In genomic region chr1:35808376-35809155, GRCh38 we compare ENCODE assay signal across 8 cellular contexts. TPM values are rescaled to one million over a fixed set of nuclear protein-coding genes. Genes with fewer than 3 reads are reported as not detected.
A peak's percentile ranks its signal among the peaks of the same experiment; 100 is the strongest.
DNase-seq lines count a peak whose midpoint lies in the region; ATAC-seq lines count a peak whose summit lies in the region.

No MANE protein-coding gene starts in this region.

- DNase-seq in COLO668 (lab: John Stamatoyannopoulos, UW; ENCODE audit: unreplicated experiment) = peak; percentile 50
- peak; percentile 36 for DNase-seq in SW480 (ENCODE audit: low spot score)
- DNase-seq in cerebellar cortex (ENCODE audit: low spot score) = peak; percentile 60
- DNase-seq in iris pigment epithelial cell (ENCODE audit: low read depth) = peak; percentile 15
- no peak for DNase-seq in NCI-H1930 (lab: John Stamatoyannopoulos, UW)

- no peaks in the 10 kb centered on the region for H3K27me3 ChIP-seq in skeletal muscle satellite cell (ENCODE audit: control insufficient read depth, insufficient read depth, low read length)

- H3K9me3 ChIP-seq in skeletal muscle satellite cell (replicated peaks; ENCODE audit: low read length) = no peaks in the 10 kb centered on the region

- H3K4me1 ChIP-seq in skeletal muscle satellite cell (ENCODE audit: control insufficient read depth, insufficient read depth, low read length) = peaks cover 24% of the 10 kb centered on the region

- H3K4me3 ChIP-seq in skeletal muscle satellite cell (ENCODE audit: low read length) = peak overlapping the region; percentile 96

- H3K9ac ChIP-seq in skeletal muscle satellite cell (ENCODE audit: low read depth, low read length) = peak overlapping the region; percentile 97

- peak; percentile 47 for ATAC-seq in HG02759 (IDR thresholded peaks at IDR 0.05; ENCODE audit: unreplicated experiment)
- no peak for ATAC-seq in GM18870 (IDR thresholded peaks at IDR 0.05; ENCODE audit: unreplicated experiment)

- H3K4me2 ChIP-seq in skeletal muscle satellite cell (ENCODE audit: low read length) = peak overlapping the region; percentile 79

- H3K36me3 ChIP-seq in skeletal muscle satellite cell (ENCODE audit: insufficient read depth, low read length) = no peaks in the 10 kb centered on the region

RNA-seq across cellular contexts. Expression of gene AGO4, which starts 0.8 kb away (rescaled TPM):
- 5.8 and 7.0 TPM in 2 replicates for total RNA-seq in skeletal muscle satellite cell (2012; rRNA removed)

RNA-seq across cellular contexts. Expression of gene CLSPN, which starts 38.8 kb away (rescaled TPM):
- total RNA-seq in skeletal muscle satellite cell (2012; rRNA removed) = 9.6 and 11.7 TPM in 2 replicates

Comparison
In these comparisons a context has a peak if more than half of its experiments do, and no peak if none do; other contexts are left out.
1. DNase-seq: peak in COLO668 (single experiment), SW480 (single experiment), cerebellar cortex (single experiment) and iris pigment epithelial cell (single experiment); none in NCI-H1930 (0 of 2).